Comparison of ENCODE assay signal across 1 cellular context in the genomic region with DNA sequence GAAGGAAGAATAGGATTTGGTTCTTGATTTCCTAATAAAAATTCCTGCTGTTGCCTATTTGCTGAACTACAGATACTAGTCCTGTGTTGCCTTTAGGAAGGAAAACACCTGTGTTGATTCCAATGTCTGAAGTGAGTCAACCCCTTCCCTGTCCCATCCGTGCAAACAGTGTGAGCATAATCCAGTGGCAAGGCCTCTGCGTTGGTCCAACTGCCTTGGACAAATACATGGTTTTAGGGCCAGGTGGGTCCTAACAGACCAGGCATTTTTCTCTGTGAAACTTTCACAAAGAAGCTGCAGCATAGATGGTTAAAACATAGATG.
TF ChIP-seq lines count a peak whose summit lies in the region.

No MANE protein-coding gene starts in this region.

TF ChIP-seq in HepG2, 621 proteins besides CTCF, POLR2A, EP300 and RAD21 (continues in another document):
- TF ChIP-seq HNF1A (IDR thresholded peaks at IDR 0.05; ENCODE audit: low read depth) (0 out of 2 replicates have a peak, but pooled peaks have one; percentile 17), HNF1A (CRISPR knock-in tag; IDR thresholded peaks at IDR 0.05; ENCODE audit: borderline replicate concordance) (no peak), SAP130 (CRISPR knock-in tag; IDR thresholded peaks at IDR 0.05; ENCODE audit: low read depth) (peak; percentile 54; the same call in 1 of the 2 replicates), ZEB1 (IDR thresholded peaks at IDR 0.05; ENCODE audit: insufficient replicate concordance, low read depth) (peak; percentile 87), POLR2AphosphoS2 (IDR thresholded peaks at IDR 0.05; ENCODE audit: low read depth, low read length) (no peak), ETV6 (CRISPR knock-in tag; conservative IDR thresholded peaks at IDR 0.05) (no peak), ZNF644 (CRISPR knock-in tag; IDR thresholded peaks at IDR 0.05; ENCODE audit: low read depth) (peak; percentile 78), SP1 (IDR thresholded peaks at IDR 0.05) (no peak), SP1 (CRISPR knock-in tag; IDR thresholded peaks at IDR 0.05) (no peak), SOX13 (IDR thresholded peaks at IDR 0.05) (no peak), SOX13 (CRISPR knock-in tag; conservative IDR thresholded peaks at IDR 0.05 in 1 of 2, IDR thresholded peaks at IDR 0.05 in 1 of 2) (no peak; a peak in 1 of 4 replicates), ZNF792 (CRISPR knock-in tag; IDR thresholded peaks at IDR 0.05) (no peak), KLF11 (CRISPR knock-in tag; IDR thresholded peaks at IDR 0.05) (no peak), HDAC1 (CRISPR knock-in tag; IDR thresholded peaks at IDR 0.05) (no peak), ZSCAN12 (CRISPR knock-in tag; IDR thresholded peaks at IDR 0.05) (no peak), HOXA5 (CRISPR knock-in tag; IDR thresholded peaks at IDR 0.05) (no peak), RFX1 (IDR thresholded peaks at IDR 0.05) (no peak), KMT2A (CRISPR knock-in tag; IDR thresholded peaks at IDR 0.05) (no peak; the same call in 1 of the 2 replicates), ZNF75D (CRISPR knock-in tag; IDR thresholded peaks at IDR 0.05; ENCODE audit: borderline replicate concordance) (no peak), ZNF451 (CRISPR knock-in tag; IDR thresholded peaks at IDR 0.05) (no peak), DR1 (CRISPR knock-in tag; IDR thresholded peaks at IDR 0.05) (no peak), TRIM24 (CRISPR knock-in tag; IDR thresholded peaks at IDR 0.05) (no peak), TBL1XR1 (IDR thresholded peaks at IDR 0.05; ENCODE audit: borderline replicate concordance, low read length, partially characterized antibody) (no peak), ZNF335 (CRISPR knock-in tag; IDR thresholded peaks at IDR 0.05) (peak; percentile 32; the same call in 1 of the 2 replicates), ATAD3A (CRISPR knock-in tag; IDR thresholded peaks at IDR 0.05) (no peak), MXD3 (CRISPR knock-in tag; IDR thresholded peaks at IDR 0.05) (no peak), ZSCAN20 (CRISPR knock-in tag; IDR thresholded peaks at IDR 0.05; ENCODE audit: borderline replicate concordance) (0 out of 2 replicates have a peak, but pooled peaks have one; percentile 63), XBP1 (CRISPR knock-in tag; IDR thresholded peaks at IDR 0.05) (no peak), ZFY (CRISPR knock-in tag; IDR thresholded peaks at IDR 0.05) (peak; percentile 63), GATAD2A (CRISPR knock-in tag; IDR thresholded peaks at IDR 0.05) (0 out of 2 replicates have a peak, but pooled peaks have one; percentile 16), ZBTB49 (CRISPR knock-in tag; IDR thresholded peaks at IDR 0.05; ENCODE audit: borderline replicate concordance) (no peak), ZSCAN31 (CRISPR knock-in tag; IDR thresholded peaks at IDR 0.05; ENCODE audit: low read depth) (no peak), HIVEP1 (CRISPR knock-in tag; IDR thresholded peaks at IDR 0.05) (no peak), STAT5B (CRISPR knock-in tag; IDR thresholded peaks at IDR 0.05) (0 out of 2 replicates have a peak, but pooled peaks have one; percentile 26), EEA1 (CRISPR knock-in tag; IDR thresholded peaks at IDR 0.05; ENCODE audit: borderline replicate concordance) (no peak), ADNP (CRISPR knock-in tag; IDR thresholded peaks at IDR 0.05) (no peak), FOXA3 (CRISPR knock-in tag; IDR thresholded peaks at IDR 0.05) (peak; percentile 30; the same call in 1 of the 2 replicates), MED8 (CRISPR knock-in tag; IDR thresholded peaks at IDR 0.05; ENCODE audit: insufficient replicate concordance) (no peak), HMG20A (CRISPR knock-in tag; IDR thresholded peaks at IDR 0.05; ENCODE audit: borderline replicate concordance) (peak; percentile 43; the same call in 1 of the 2 replicates), FOXP1 (IDR thresholded peaks at IDR 0.05) (0 out of 2 replicates have a peak, but pooled peaks have one; percentile 35), FOXP1 (CRISPR knock-in tag; IDR thresholded peaks at IDR 0.05) (peak; percentile 50; the same call in 1 of the 2 replicates), ZNF589 (CRISPR knock-in tag; conservative IDR thresholded peaks at IDR 0.05) (no peak)
- TF ChIP-seq, protein P1, sequence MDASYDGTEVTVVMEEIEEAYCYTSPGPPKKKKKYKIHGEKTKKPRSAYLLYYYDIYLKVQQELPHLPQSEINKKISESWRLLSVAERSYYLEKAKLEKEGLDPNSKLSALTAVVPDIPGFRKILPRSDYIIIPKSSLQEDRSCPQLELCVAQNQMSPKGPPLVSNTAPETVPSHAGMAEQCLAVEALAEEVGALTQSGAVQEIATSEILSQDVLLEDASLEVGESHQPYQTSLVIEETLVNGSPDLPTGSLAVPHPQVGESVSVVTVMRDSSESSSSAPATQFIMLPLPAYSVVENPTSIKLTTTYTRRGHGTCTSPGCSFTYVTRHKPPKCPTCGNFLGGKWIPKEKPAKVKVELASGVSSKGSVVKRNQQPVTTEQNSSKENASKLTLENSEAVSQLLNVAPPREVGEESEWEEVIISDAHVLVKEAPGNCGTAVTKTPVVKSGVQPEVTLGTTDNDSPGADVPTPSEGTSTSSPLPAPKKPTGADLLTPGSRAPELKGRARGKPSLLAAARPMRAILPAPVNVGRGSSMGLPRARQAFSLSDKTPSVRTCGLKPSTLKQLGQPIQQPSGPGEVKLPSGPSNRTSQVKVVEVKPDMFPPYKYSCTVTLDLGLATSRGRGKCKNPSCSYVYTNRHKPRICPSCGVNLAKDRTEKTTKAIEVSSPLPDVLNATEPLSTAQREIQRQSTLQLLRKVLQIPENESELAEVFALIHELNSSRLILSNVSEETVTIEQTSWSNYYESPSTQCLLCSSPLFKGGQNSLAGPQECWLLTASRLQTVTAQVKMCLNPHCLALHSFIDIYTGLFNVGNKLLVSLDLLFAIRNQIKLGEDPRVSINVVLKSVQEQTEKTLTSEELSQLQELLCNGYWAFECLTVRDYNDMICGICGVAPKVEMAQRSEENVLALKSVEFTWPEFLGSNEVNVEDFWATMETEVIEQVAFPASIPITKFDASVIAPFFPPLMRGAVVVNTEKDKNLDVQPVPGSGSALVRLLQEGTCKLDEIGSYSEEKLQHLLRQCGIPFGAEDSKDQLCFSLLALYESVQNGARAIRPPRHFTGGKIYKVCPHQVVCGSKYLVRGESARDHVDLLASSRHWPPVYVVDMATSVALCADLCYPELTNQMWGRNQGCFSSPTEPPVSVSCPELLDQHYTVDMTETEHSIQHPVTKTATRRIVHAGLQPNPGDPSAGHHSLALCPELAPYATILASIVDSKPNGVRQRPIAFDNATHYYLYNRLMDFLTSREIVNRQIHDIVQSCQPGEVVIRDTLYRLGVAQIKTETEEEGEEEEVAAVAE (CRISPR knock-in tag; IDR thresholded peaks at IDR 0.05; ENCODE audit: borderline replicate concordance) = no peak
- TF ChIP-seq, protein P2, sequence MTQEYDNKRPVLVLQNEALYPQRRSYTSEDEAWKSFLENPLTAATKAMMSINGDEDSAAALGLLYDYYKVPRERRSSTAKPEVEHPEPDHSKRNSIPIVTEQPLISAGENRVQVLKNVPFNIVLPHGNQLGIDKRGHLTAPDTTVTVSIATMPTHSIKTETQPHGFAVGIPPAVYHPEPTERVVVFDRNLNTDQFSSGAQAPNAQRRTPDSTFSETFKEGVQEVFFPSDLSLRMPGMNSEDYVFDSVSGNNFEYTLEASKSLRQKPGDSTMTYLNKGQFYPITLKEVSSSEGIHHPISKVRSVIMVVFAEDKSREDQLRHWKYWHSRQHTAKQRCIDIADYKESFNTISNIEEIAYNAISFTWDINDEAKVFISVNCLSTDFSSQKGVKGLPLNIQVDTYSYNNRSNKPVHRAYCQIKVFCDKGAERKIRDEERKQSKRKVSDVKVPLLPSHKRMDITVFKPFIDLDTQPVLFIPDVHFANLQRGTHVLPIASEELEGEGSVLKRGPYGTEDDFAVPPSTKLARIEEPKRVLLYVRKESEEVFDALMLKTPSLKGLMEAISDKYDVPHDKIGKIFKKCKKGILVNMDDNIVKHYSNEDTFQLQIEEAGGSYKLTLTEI (CRISPR knock-in tag; conservative IDR thresholded peaks at IDR 0.05) = no peak
- TF ChIP-seq, protein P3, sequence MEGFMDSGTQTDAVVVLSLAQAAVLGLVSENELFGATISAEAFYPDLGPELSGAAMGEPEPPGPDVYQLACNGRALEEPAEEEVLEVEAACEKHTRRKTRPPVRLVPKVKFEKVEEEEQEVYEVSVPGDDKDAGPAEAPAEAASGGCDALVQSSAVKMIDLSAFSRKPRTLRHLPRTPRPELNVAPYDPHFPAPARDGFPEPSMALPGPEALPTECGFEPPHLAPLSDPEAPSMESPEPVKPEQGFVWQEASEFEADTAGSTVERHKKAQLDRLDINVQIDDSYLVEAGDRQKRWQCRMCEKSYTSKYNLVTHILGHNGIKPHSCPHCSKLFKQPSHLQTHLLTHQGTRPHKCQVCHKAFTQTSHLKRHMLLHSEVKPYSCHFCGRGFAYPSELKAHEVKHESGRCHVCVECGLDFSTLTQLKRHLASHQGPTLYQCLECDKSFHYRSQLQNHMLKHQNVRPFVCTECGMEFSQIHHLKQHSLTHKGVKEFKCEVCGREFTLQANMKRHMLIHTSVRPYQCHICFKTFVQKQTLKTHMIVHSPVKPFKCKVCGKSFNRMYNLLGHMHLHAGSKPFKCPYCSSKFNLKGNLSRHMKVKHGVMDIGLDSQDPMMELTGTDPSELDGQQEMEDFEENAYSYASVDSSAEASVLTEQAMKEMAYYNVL (CRISPR knock-in tag; IDR thresholded peaks at IDR 0.05; ENCODE audit: borderline replicate concordance) = 0 out of 2 replicates have a peak, but pooled peaks have one; percentile 15
- TF ChIP-seq, protein P4, sequence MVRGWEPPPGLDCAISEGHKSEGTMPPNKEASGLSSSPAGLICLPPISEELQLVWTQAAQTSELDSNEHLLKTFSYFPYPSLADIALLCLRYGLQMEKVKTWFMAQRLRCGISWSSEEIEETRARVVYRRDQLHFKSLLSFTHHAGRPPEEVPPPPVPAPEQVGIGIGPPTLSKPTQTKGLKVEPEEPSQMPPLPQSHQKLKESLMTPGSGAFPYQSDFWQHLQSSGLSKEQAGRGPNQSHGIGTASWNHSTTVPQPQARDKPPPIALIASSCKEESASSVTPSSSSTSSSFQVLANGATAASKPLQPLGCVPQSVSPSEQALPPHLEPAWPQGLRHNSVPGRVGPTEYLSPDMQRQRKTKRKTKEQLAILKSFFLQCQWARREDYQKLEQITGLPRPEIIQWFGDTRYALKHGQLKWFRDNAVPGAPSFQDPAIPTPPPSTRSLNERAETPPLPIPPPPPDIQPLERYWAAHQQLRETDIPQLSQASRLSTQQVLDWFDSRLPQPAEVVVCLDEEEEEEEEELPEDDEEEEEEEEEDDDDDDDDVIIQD (CRISPR knock-in tag; IDR thresholded peaks at IDR 0.05; ENCODE audit: low read depth) = no peak
- TF ChIP-seq, protein P5, sequence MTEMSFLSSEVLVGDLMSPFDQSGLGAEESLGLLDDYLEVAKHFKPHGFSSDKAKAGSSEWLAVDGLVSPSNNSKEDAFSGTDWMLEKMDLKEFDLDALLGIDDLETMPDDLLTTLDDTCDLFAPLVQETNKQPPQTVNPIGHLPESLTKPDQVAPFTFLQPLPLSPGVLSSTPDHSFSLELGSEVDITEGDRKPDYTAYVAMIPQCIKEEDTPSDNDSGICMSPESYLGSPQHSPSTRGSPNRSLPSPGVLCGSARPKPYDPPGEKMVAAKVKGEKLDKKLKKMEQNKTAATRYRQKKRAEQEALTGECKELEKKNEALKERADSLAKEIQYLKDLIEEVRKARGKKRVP (CRISPR knock-in tag; IDR thresholded peaks at IDR 0.05) = no peak
